Comparison of ENCODE assay signal across 8 cellular contexts in the genomic region with DNA sequence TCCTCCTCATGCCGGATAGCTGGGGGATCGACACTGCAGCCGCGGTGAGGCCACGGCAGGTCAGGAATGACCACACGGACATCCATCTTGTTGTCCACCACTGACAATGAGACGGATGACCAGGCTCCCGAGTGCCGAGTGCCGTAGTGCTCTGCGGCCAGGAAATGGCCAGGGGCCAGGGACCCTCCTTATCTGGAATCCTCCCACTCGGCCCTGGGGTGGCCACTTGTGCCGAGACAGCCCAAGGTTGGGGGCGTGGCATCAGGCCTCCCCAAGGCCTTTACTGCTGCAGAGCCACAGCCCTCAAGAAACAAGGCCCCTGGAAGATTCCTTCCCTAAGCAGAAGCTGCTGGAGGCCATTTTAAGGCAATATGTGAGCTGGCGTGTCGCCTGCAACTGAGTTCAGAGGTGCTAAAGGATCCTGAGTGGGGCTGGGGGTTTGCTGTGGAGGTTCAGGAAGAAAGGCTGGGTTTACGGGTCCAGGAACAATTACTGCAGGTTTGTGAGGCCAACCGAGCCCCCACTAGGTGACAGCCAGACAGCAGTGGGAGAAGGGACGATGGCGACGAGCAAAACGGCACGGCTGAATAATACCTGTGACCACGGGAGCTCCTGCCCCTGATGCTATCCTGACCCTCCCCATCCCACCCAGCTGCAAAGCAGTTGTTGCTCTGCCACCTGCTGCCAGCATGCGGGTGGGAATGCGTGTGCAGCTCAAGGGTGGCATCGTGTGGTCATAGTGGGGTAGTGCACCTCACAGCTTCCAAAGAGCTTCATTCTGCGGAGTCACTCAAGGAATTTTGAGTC. TPM values are rescaled to one million over a fixed set of nuclear protein-coding genes. Genes with fewer than 3 reads are reported as not detected.
A peak's percentile ranks its signal among the peaks of the same experiment; 100 is the strongest.
DNase-seq lines count a peak whose midpoint lies in the region; ATAC-seq and TF ChIP-seq lines count a peak whose summit lies in the region.

No MANE protein-coding gene starts in this region.

- peaks cover 23% of the 10 kb centered on the region for H3K27me3 Mint-ChIP-seq in central memory CD8-positive, alpha-beta T cell

- intact Hi-C loops in left colon (cut with DNase I, micrococcal nuclease): loop anchor here (2.0 to 10.0 kb wide), 3 partner anchors 75 to 499 kb away; no protein-coding TSS in a partner anchor

- ATAC-seq in HG02798 (IDR thresholded peaks at IDR 0.05; ENCODE audit: poor library complexity, unreplicated experiment) (peak; percentile 74), left colon (peak; percentile 92), GM21528 (IDR thresholded peaks at IDR 0.05; ENCODE audit: low FRiP score, unreplicated experiment) (no peak)
- peak; percentile 63 for ATAC-seq in central memory CD8-positive, alpha-beta T cell (replicated peaks; ENCODE audit: extremely low read depth, poor library complexity, severe bottlenecking)

- H3K9me3 Mint-ChIP-seq in central memory CD8-positive, alpha-beta T cell: no peaks in the 10 kb centered on the region

- H3K4me1 Mint-ChIP-seq in central memory CD8-positive, alpha-beta T cell: peaks cover 5% of the 10 kb centered on the region

- H3K27ac Mint-ChIP-seq in central memory CD8-positive, alpha-beta T cell (ENCODE audit: low read depth): peak overlapping the region; percentile 40

- CTCF ChIA-PET in GM10248 (lab: Yijun Ruan, JAX): interaction anchor here (0.6 to 11.7 kb wide), 79 partner anchors 9 to 956 kb away, joined by 3 to 150 read pairs (median 4); a partner anchor contains a TSS

- H3K4me3 Mint-ChIP-seq in central memory CD8-positive, alpha-beta T cell: no peak overlapping the region

- no peaks in the 10 kb centered on the region for H3K36me3 Mint-ChIP-seq in central memory CD8-positive, alpha-beta T cell (ENCODE audit: insufficient read depth)

- POLR2A ChIA-PET in GM10248 (lab: Yijun Ruan, JAX): no interaction called here

- TF ChIP-seq CTCF in GM10248 (IDR thresholded peaks at IDR 0.05; ENCODE audit: control extremely low read depth, extremely low read depth, low read depth, missing control alignments): peak; percentile 99

- peak; percentile 87 for DNase-seq in GM10248 (ENCODE audit: extremely low spot score)
- DNase-seq in NCI-H2196 treated with DMSO at 0.1 percent for 48 hours (lab: John Stamatoyannopoulos, UW; ENCODE audit: unreplicated experiment): peak; percentile 63
- peak; percentile 62 for DNase-seq in activated CD4-positive, CD25-positive, alpha-beta regulatory T cell treated with anti-CD3 and anti-CD28 coated beads, Interleukin-2, amount 50 U/mL, for 72 hours
- peak; percentile 50 to 51 for DNase-seq in central memory CD8-positive, alpha-beta T cell (ENCODE audit: low spot score in 2 of 2)
- DNase-seq in left colon: peak; percentile 37 to 61
- DNase-seq in stimulated activated CD4-positive, alpha-beta T cell treated with anti-CD3 and anti-CD28 coated beads, Interleukin-2, amount 100 ng/mL, for 48 hours: peak; percentile 65 to 70

RNA-seq across cellular contexts. Expression of a gene that starts 31.6 kb away (rescaled TPM):
- under 1 TPM in 1 of 2 donors, not detected in 1; 0.75 TPM for total RNA-seq in left colon
